ENCODE assay signal across 16 cellular contexts in genomic region chr17:34252890-34253525, GRCh38. TPM values are rescaled to one million over a fixed set of nuclear protein-coding genes. Genes with fewer than 3 reads are reported as not detected.
DNase-seq lines count a peak whose midpoint lies in the region; FAIRE-seq and TF ChIP-seq lines count a peak whose summit lies in the region.
"Had no signal": no experiment of that assay in that cellular context is flagged by ENCODE, and none has a peak within 500 bp of the region (broad histone marks: within the 10 kb centered on the region; RNA-seq: fewer than 3 reads in every experiment).

No MANE protein-coding gene starts in this region.

- no peaks in the 10 kb centered on the region for H3K79me1 ChIP-seq in H9 (ENCODE audit: insufficient read depth, low read depth, low read length, poor library complexity, severe bottlenecking)

- H3K27ac ChIP-seq in astrocyte (ENCODE audit: low read depth, low read length) (peak overlapping the region; percentile 97), layer of hippocampus (ENCODE audit: low read depth, low read length) (peak overlapping the region; percentile 59), spleen (peak overlapping the region in 7 of 8 donors; percentile 36 to 74 (median 58)), H9 (ENCODE audit: insufficient read length, low read depth, low read length) (no peak overlapping the region)
- H3K27ac ChIP-seq: KMS-11 had no signal

- H2BK15ac ChIP-seq in H9 (ENCODE audit: low read depth, low read length): no peak overlapping the region

- no peak overlapping the region for H2BK12ac ChIP-seq in H9 (ENCODE audit: insufficient read length, low read depth, low read length)

- H2BK20ac ChIP-seq in H9 (ENCODE audit: low read depth, low read length, poor library complexity, severe bottlenecking): no peak overlapping the region

- H3K9me3 ChIP-seq in astrocyte (ENCODE audit: insufficient read depth, low read depth, low read length) (no peaks in the 10 kb centered on the region), spleen (no peaks in the 10 kb centered on the region), H9 (ENCODE audit: control insufficient read depth, low read depth, low read length) (no peaks in the 10 kb centered on the region)

- H4K20me1 ChIP-seq in astrocyte (ENCODE audit: insufficient read depth, low read length) (no peaks in the 10 kb centered on the region), H9 (ENCODE audit: control insufficient read depth, insufficient read depth, insufficient read length) (no peaks in the 10 kb centered on the region)

- no peak for TF ChIP-seq POLR2A in spleen (IDR thresholded peaks at IDR 0.05)

- H3K4me1 ChIP-seq in astrocyte (ENCODE audit: insufficient read depth, low read length) (peaks cover 84% of the 10 kb centered on the region), spleen (peaks cover 28 to 76% (median 52%) of the 10 kb centered on the region in 6 donors), H9 (ENCODE audit: insufficient read depth, low read length) (peaks cover 4% of the 10 kb centered on the region; the same call in 1 of the 2 replicates)

- no peaks in the 10 kb centered on the region for H3K9me3 Mint-ChIP-seq in astrocyte (ENCODE audit: unreplicated experiment)
- H3K9me3 Mint-ChIP-seq in H9: no peaks in the 10 kb centered on the region
- H3K9me3 Mint-ChIP-seq: CD8-positive, alpha-beta T cell; stimulated activated naive CD8-positive, alpha-beta T cell treated with anti-CD3 and anti-CD28 coated beads, Interleukin-15, Interleukin-2, amounts not matched to agents 100 ng/mL and 50 ng/mL, for 24 hours; WTC11 had no signal

- H3K4me1 Mint-ChIP-seq in astrocyte (ENCODE audit: low read depth, unreplicated experiment) (peaks cover 59% of the 10 kb centered on the region), H9 (peaks cover 49 to 53% of the 10 kb centered on the region in 2 experiments)

- H3T11ph ChIP-seq in H9 (ENCODE audit: low read length): no peak overlapping the region

- no peaks in the 10 kb centered on the region for H3K27me3 Mint-ChIP-seq in astrocyte (ENCODE audit: low read depth, unreplicated experiment)
- H3K27me3 Mint-ChIP-seq in H9 (ENCODE audit: low read depth): peaks cover 14% of the 10 kb centered on the region

- peak; percentile 61 for DNase-seq in ELR (ENCODE audit: low read depth)
- DNase-seq in astrocyte (ENCODE audit: low read depth): peak; percentile 96
- DNase-seq in spleen: no peak
- DNase-seq in AML-193 (lab: John Stamatoyannopoulos, UW): no peak
- no peak for DNase-seq in NCI-H187 treated with DMSO at 0.1 percent for 48 hours (lab: John Stamatoyannopoulos, UW)
- no peak for DNase-seq in NCI-H1048 (lab: John Stamatoyannopoulos, UW)
- no peak for DNase-seq in H9
- DNase-seq: CD8-positive, alpha-beta T cell; naive B cell; SHP77; stimulated activated CD4-positive, alpha-beta T cell treated with anti-CD3 and anti-CD28 coated beads, Interleukin-1b, Interleukin-23, amount 100 ng/mL, for 48 hours had no signal

- H3K14ac ChIP-seq in H9 (ENCODE audit: insufficient read depth, low read length): no peak overlapping the region

- peaks cover 9% of the 10 kb centered on the region for H3K23me2 ChIP-seq in H9 (ENCODE audit: insufficient read length, low read depth, low read length, poor library complexity, severe bottlenecking)

- H3K36me3 Mint-ChIP-seq in astrocyte (ENCODE audit: low read depth, unreplicated experiment) (no peaks in the 10 kb centered on the region), H9 (ENCODE audit: insufficient read depth in 1 of 3, low read depth in 3 of 3) (peaks cover 0 to 2% (median 2%) of the 10 kb centered on the region in 3 experiments; a peak in 2 of 7 replicates)
- H3K36me3 Mint-ChIP-seq: CD8-positive, alpha-beta T cell; naive B cell; WTC11 had no signal

- no peak overlapping the region for H4K91ac ChIP-seq in H9 (ENCODE audit: insufficient read length, low read depth, low read length)

- H3K18ac ChIP-seq in H9 (ENCODE audit: insufficient read length, low read depth, low read length): no peak overlapping the region

- no peak overlapping the region for H4K8ac ChIP-seq in H9 (replicated peaks; ENCODE audit: insufficient read length, low read depth, low read length)

- H3K4ac ChIP-seq in H9 (ENCODE audit: low read depth, low read length): no peak overlapping the region

- H3K4me3 Mint-ChIP-seq in astrocyte (ENCODE audit: unreplicated experiment): no peak overlapping the region
- no peak overlapping the region for H3K4me3 Mint-ChIP-seq in H9
- H3K4me3 Mint-ChIP-seq: CD8-positive, alpha-beta T cell; naive B cell; stimulated activated naive CD8-positive, alpha-beta T cell treated with anti-CD3 and anti-CD28 coated beads, Interleukin-15, Interleukin-2, amounts not matched to agents 100 ng/mL and 50 ng/mL, for 24 hours; WTC11 had no signal

- H2BK120ac ChIP-seq in H9 (ENCODE audit: low read depth, low read length, poor library complexity, severe bottlenecking): no peak overlapping the region

- 52 to 81% (median 69%) methylated on average over 3 of the region's 3 CpGs for WGBS in spleen, 5 donors
- no CpG with 5 or more reads among the region's 3 CpGs for WGBS in H9 (ENCODE audit: extremely low coverage, insufficient read length, low lambda C conversion rate)

- no peaks in the 10 kb centered on the region for H3K27me3 ChIP-seq in astrocyte (ENCODE audit: insufficient read depth, low read length)
- H3K27me3 ChIP-seq in layer of hippocampus (ENCODE audit: control insufficient read depth, insufficient read depth, low read length): no peaks in the 10 kb centered on the region
- H3K27me3 ChIP-seq in spleen (replicated peaks in 1 of 7): peaks cover 0 to 56% (median 0%) of the 10 kb centered on the region in 7 donors
- H3K27me3 ChIP-seq in H9 (ENCODE audit: insufficient read depth, low read length): no peaks in the 10 kb centered on the region; the same call in 1 of the 2 replicates

- H3K9ac ChIP-seq in astrocyte (ENCODE audit: low read length): peak overlapping the region; percentile 88
- H3K9ac ChIP-seq in H9 (ENCODE audit: extremely low read depth, insufficient read length, low read length): no peak overlapping the region
- H3K9ac ChIP-seq: KMS-11 had no signal

- H3K23ac ChIP-seq in H9 (ENCODE audit: insufficient read length, low read depth, low read length): no peak overlapping the region

- H2AK5ac ChIP-seq in H9 (ENCODE audit: insufficient read length, low read length): no peak overlapping the region

- no peak overlapping the region for H3K56ac ChIP-seq in H9 (ENCODE audit: insufficient read length, low read depth, low read length)

- H3K4me3 ChIP-seq in astrocyte (ENCODE audit: insufficient read depth, low read depth, low read length) (peak overlapping the region; percentile 1), spleen (no peak overlapping the region)

- intact Hi-C loops in spleen (cut with DNase I; ENCODE audit: low total_unique reads): no loop called here

- no peak overlapping the region for H4K5ac ChIP-seq in H9 (ENCODE audit: insufficient read length, low read depth, low read length)

- peak overlapping the region; percentile 93 for H3K27ac Mint-ChIP-seq in astrocyte (ENCODE audit: unreplicated experiment)
- H3K27ac Mint-ChIP-seq in H9: no peak overlapping the region; a peak in 1 of 7 replicates
- H3K27ac Mint-ChIP-seq: CD8-positive, alpha-beta T cell; stimulated activated naive CD8-positive, alpha-beta T cell treated with anti-CD3 and anti-CD28 coated beads, Interleukin-15, Interleukin-2, amounts not matched to agents 100 ng/mL and 50 ng/mL, for 24 hours; WTC11 had no signal

- no peak overlapping the region for H2AFZ ChIP-seq in astrocyte (ENCODE audit: low read depth, low read length)
- no peak overlapping the region for H2AFZ ChIP-seq in H9 (ENCODE audit: low read length)

- H3K4me2 ChIP-seq in astrocyte (ENCODE audit: low read length) (peak overlapping the region; percentile 90), H9 (ENCODE audit: insufficient read depth, insufficient read length, low read length) (no peak overlapping the region)
- H3K4me2 ChIP-seq: KMS-11 had no signal

- H3K36me3 ChIP-seq in astrocyte (ENCODE audit: insufficient read depth, low read length) (no peaks in the 10 kb centered on the region), spleen (no peaks in the 10 kb centered on the region)

- TF ChIP-seq CTCF in astrocyte (IDR thresholded peaks at IDR 0.05; ENCODE audit: insufficient read depth, low read depth, low read length) (no peak), spleen (IDR thresholded peaks at IDR 0.05 in 8 of 11, conservative IDR thresholded peaks at IDR 0.05 in 3 of 11) (no peak), H9 (conservative IDR thresholded peaks at IDR 0.05) (no peak)

- no peak overlapping the region for H2BK5ac ChIP-seq in H9 (ENCODE audit: insufficient read length, low read length)

- FAIRE-seq in astrocyte (lab: Jason Lieb, UNC): peak; percentile 9

- H3K79me2 ChIP-seq in astrocyte (ENCODE audit: insufficient read depth, low read length) (peaks cover 13% of the 10 kb centered on the region), H9 (ENCODE audit: insufficient read depth, low read length) (no peaks in the 10 kb centered on the region)

RNA-seq across cellular contexts. Expression of gene CCL2, which starts 2.1 kb away (rescaled TPM):
- total RNA-seq in astrocyte (44.1 and 54.2 TPM in 2 replicates), spleen (10 to 100 TPM in 3 of 7 donors, 1 to 10 TPM in 4; 4.6 to 70.7 (median 6.1) TPM), H9 (2021) (1.4 and 1.6 TPM in 2 replicates)
- polyA plus RNA-seq in spleen: 10 to 100 TPM; 10.8 to 36.5 (median 21.6) TPM
- total RNA-seq: CD8-positive, alpha-beta T cell had no signal

RNA-seq across cellular contexts. Expression of gene CCL7, which starts 17.0 kb away (rescaled TPM):
- total RNA-seq in astrocyte (not detected in 2 replicates), spleen (not detected), H9 (2021) (not detected in 2 replicates)
- polyA plus RNA-seq in spleen: not detected
- total RNA-seq: CD8-positive, alpha-beta T cell; WTC11 had no signal

RNA-seq across cellular contexts. Expression of gene CCL11, which starts 32.5 kb away (rescaled TPM):
- 0.26 TPM in 1 of 2 replicates, not detected in the other for total RNA-seq in astrocyte
- 1 to 10 TPM in 1 of 7 donors, under 1 TPM in 1, not detected in 5; 0.60 to 1.9 TPM for total RNA-seq in spleen
- under 1 TPM; 0.26 to 0.76 (median 0.29) TPM for polyA plus RNA-seq in spleen
- total RNA-seq in H9 (2021): not detected in 2 replicates
- total RNA-seq: CD8-positive, alpha-beta T cell; dermis microvascular lymphatic vessel endothelial cell; WTC11 had no signal

Comparison
In these comparisons a context has a peak if more than half of its experiments do, and no peak if none do; other contexts are left out.
1. DNase-seq: peak in ELR (single experiment) and astrocyte (single experiment); none in spleen (single experiment), AML-193 (0 of 2), NCI-H187 treated with DMSO at 0.1 percent for 48 hours (single experiment), NCI-H1048 (single experiment) and H9 (single experiment).